8 cellular contexts compared by ENCODE assay signal in the genomic region with DNA sequence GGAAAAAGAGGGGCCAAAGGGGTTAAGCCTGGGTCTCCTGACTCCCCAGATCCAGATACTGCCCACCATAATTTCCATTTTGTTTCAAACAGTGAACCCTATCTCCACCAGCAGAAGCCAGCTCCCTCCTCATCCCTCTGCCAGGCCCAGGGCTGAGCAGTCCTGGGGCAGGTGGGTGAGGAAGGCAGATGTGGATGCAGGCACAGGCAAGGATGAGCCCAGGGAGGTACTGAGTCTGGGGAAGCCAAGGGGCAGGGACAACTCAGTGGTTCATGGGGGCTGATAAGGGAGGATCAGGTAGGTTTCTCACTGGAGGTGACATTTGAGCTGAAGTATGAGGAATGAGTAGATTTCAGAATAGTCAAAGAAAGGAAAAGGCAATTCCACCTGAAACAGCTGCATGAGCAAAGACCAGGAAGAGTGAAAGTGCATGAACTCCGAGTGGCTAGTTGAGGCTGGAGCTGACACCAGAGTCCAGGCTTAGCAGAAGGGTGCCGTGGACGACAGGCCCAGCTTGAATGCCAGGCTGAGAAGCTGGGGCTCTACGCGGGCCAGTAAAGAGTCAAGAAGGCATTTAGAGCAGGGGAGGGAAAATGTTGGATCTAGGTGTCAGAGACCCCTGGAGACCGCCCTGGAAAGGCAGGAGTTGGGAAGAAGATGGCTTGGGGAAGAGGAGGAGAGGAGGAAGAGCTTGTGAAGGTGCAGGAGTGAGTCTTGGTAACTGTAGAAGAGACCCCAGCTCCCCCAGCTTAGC.
DNase-seq lines count a peak whose midpoint lies in the region; ATAC-seq and TF ChIP-seq lines count a peak whose summit lies in the region.

No MANE protein-coding gene starts in this region.

- peaks cover 31% of the 10 kb centered on the region for H3K36me3 ChIP-seq in RWPE2 (ENCODE audit: low read depth)

- H3K27me3 ChIP-seq in RWPE2 (ENCODE audit: insufficient read depth, poor library complexity, severe bottlenecking) = no peaks in the 10 kb centered on the region

- H3K27ac ChIP-seq in RWPE2 (ENCODE audit: poor library complexity, severe bottlenecking) = peak overlapping the region; percentile 97

- no peak for DNase-seq in GM12865 (ENCODE audit: low read depth)
- no peak for DNase-seq in RWPE2 (ENCODE audit: low spot score)
- DNase-seq in fibroblast of mammary gland (ENCODE audit: low read depth) = no peak
- no peak for DNase-seq in retinal pigment epithelial cell (ENCODE audit: low read depth)
- DNase-seq in DMS79 treated with DMSO at 0.1 percent for 48 hours (lab: John Stamatoyannopoulos, UW) = no peak
- DNase-seq in T1000 (lab: John Stamatoyannopoulos, UW) = no peak

- no peak for ATAC-seq in RWPE2 (ENCODE audit: low read depth)
- ATAC-seq in HG02798 (IDR thresholded peaks at IDR 0.05; ENCODE audit: poor library complexity, unreplicated experiment) = no peak
- no peak for ATAC-seq in GM21717 (IDR thresholded peaks at IDR 0.05; ENCODE audit: unreplicated experiment)

- H3K9me3 ChIP-seq in RWPE2 (ENCODE audit: severe bottlenecking) = no peaks in the 10 kb centered on the region

- H3K4me3 ChIP-seq in GM12865 (ENCODE audit: low read depth, low read length) (peak overlapping the region; percentile 95), RWPE2 (ENCODE audit: severe bottlenecking) (peak overlapping the region; percentile 68), fibroblast of mammary gland (ENCODE audit: control insufficient read depth, low read depth, low read length) (peak overlapping the region; percentile 75), retinal pigment epithelial cell (ENCODE audit: low read length) (peak overlapping the region; percentile 69)

- H3K4me1 ChIP-seq in RWPE2 (ENCODE audit: insufficient read depth, poor library complexity, severe bottlenecking) = peaks cover 48% of the 10 kb centered on the region

- TF ChIP-seq CTCF in GM12865 (IDR thresholded peaks at IDR 0.05; ENCODE audit: insufficient read depth, low read depth, low read length, missing control alignments) (no peak), RWPE2 (IDR thresholded peaks at IDR 0.05; ENCODE audit: poor library complexity, severe bottlenecking) (no peak), fibroblast of mammary gland (conservative IDR thresholded peaks at IDR 0.05; ENCODE audit: control insufficient read depth, insufficient read depth, low read depth, low read length) (no peak), retinal pigment epithelial cell (conservative IDR thresholded peaks at IDR 0.05; ENCODE audit: low read depth, low read length) (no peak)
